ENCODE assay signal across 8 cellular contexts in the genomic region with DNA sequence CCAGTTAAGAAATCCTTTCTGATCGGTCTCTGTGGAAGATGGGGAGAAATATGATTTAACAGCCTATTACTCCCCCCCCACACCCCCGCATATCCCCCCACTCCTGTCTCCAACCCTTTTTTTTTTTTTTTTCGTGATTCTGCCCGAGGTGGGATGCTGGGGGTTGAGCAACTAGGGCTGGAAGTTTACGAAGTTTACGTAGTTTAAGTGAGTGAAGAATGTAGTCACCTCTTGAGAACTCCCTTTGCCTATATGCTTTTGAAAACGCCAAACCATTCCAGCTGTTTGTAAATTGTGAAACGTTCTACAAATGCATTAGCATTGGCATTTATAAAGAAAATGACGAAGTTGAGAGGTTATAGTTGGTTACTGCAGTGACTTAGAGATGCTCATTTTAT. TPM values are rescaled to one million over a fixed set of nuclear protein-coding genes. Genes with fewer than 3 reads are reported as not detected.
A peak's percentile ranks its signal among the peaks of the same experiment; 100 is the strongest.
DNase-seq lines count a peak whose midpoint lies in the region; ATAC-seq and TF ChIP-seq lines count a peak whose summit lies in the region.

No MANE protein-coding gene starts in this region.

- H3K27me3 ChIP-seq in AG04450 (ENCODE audit: control insufficient read depth, insufficient read depth, low read length) = no peaks in the 10 kb centered on the region
- peaks cover 0 to 3% (median 0%) of the 10 kb centered on the region in 9 donors for H3K27me3 ChIP-seq in heart left ventricle
- H3K27me3 ChIP-seq in prostate gland (replicated peaks; ENCODE audit: insufficient read depth) = no peaks in the 10 kb centered on the region

- ATAC-seq in GM21529 (IDR thresholded peaks at IDR 0.05; ENCODE audit: unreplicated experiment) = peak; percentile 20
- ATAC-seq in activated CD8-positive, alpha-beta T cell treated with anti-CD3 and anti-CD28 coated beads for 36 hours = no peak
- peak in 2 of 4 donors; percentile 0 to 4 for ATAC-seq in heart left ventricle

- peak; percentile 53 for DNase-seq in AG04450 (ENCODE audit: low read depth, low spot score)
- no peak for DNase-seq in activated CD8-positive, alpha-beta T cell treated with anti-CD3 and anti-CD28 coated beads for 36 hours
- no peak for DNase-seq in heart left ventricle
- DNase-seq in prostate gland (ENCODE audit: low spot score) = no peak
- no peak for DNase-seq in retina
- no peak for DNase-seq in mesenteric fat pad (ENCODE audit: low spot score)
- no peak for DNase-seq in CD1c-positive myeloid dendritic cell (ENCODE audit: extremely low spot score)

- H3K27ac ChIP-seq in AG04450 (ENCODE audit: low read depth, low read length) = peak overlapping the region; percentile 100
- peak overlapping the region; percentile 89 to 100 (median 97) for H3K27ac ChIP-seq in heart left ventricle
- peak overlapping the region; percentile 77 to 83 for H3K27ac ChIP-seq in prostate gland

- H3K4me1 Mint-ChIP-seq in activated CD8-positive, alpha-beta T cell treated with anti-CD3 and anti-CD28 coated beads for 36 hours (ENCODE audit: low read depth) = peaks cover 7% of the 10 kb centered on the region

- 1 to 8% (median 2%) methylated on average over 9 of the region's 9 CpGs for WGBS in heart left ventricle, 4 donors
- WGBS in prostate gland = 2% methylated on average over 9 of the region's 9 CpGs

- H3K4me3 Mint-ChIP-seq in activated CD8-positive, alpha-beta T cell treated with anti-CD3 and anti-CD28 coated beads for 36 hours = peak overlapping the region; percentile 70

- intact Hi-C loops in activated CD8-positive, alpha-beta T cell treated with anti-CD3 and anti-CD28 coated beads for 36 hours (cut with micrococcal nuclease) = no loop called here
- intact Hi-C loops in heart left ventricle (cut with DNase I) (loop anchor here in 6 of 10 donors (2.0 to 10.0 kb wide), 3 partner anchors 52 to 56 kb away; no protein-coding TSS in a partner anchor), prostate gland (cut with DNase I) (loop anchor here (2.0 to 10.0 kb wide), 2 partner anchors 56 to 134 kb away; partner anchors contain the start of gene USP33)

- CTCF ChIA-PET in AG04450 (lab: Charles Lee) = interaction anchor here (0.7 kb wide), 1 partner anchor 12 kb away, joined by 3 read pairs; no protein-coding TSS in a partner anchor
- CTCF ChIA-PET in activated CD8-positive, alpha-beta T cell treated with anti-CD3 and anti-CD28 coated beads for 36 hours (lab: Charles Lee) = interaction anchor here (0.8 kb wide), 1 partner anchor 11 kb away, joined by 3 read pairs; no protein-coding TSS in a partner anchor

- no peak for TF ChIP-seq POLR2A in heart left ventricle (IDR thresholded peaks at IDR 0.05)
- TF ChIP-seq POLR2A in prostate gland (IDR thresholded peaks at IDR 0.05) = no peak

- H3K4me3 ChIP-seq in AG04450 (ENCODE audit: low read depth, low read length) (peak overlapping the region; percentile 94), heart left ventricle (peak overlapping the region; percentile 61 to 89 (median 80)), prostate gland (peak overlapping the region; percentile 64 to 79)

- peaks cover 0 to 22% (median 5%) of the 10 kb centered on the region in 9 donors for H3K36me3 ChIP-seq in heart left ventricle
- no peaks in the 10 kb centered on the region for H3K36me3 ChIP-seq in prostate gland

- H3K27me3 Mint-ChIP-seq in activated CD8-positive, alpha-beta T cell treated with anti-CD3 and anti-CD28 coated beads for 36 hours = peaks cover 14% of the 10 kb centered on the region

- POLR2A ChIA-PET in AG04450 (lab: Yijun Ruan, JAX) = interaction anchor here (0.7 to 1.2 kb wide), 3 partner anchors 65 to 350 kb away, joined by 3 to 7 read pairs (median 3); no protein-coding TSS in a partner anchor
- POLR2A ChIA-PET in activated CD8-positive, alpha-beta T cell treated with anti-CD3 and anti-CD28 coated beads for 36 hours (lab: Charles Lee) = no interaction called here

- no peak overlapping the region for H3K27ac Mint-ChIP-seq in activated CD8-positive, alpha-beta T cell treated with anti-CD3 and anti-CD28 coated beads for 36 hours

- no peak for TF ChIP-seq CTCF in AG04450 (IDR thresholded peaks at IDR 0.05; ENCODE audit: low read depth, low read length)
- TF ChIP-seq CTCF in activated CD8-positive, alpha-beta T cell treated with anti-CD3 and anti-CD28 coated beads for 36 hours (IDR thresholded peaks at IDR 0.05) = no peak
- TF ChIP-seq CTCF in heart left ventricle (IDR thresholded peaks at IDR 0.05) = no peak
- no peak for TF ChIP-seq CTCF in prostate gland (IDR thresholded peaks at IDR 0.05)

- no peaks in the 10 kb centered on the region for H3K36me3 Mint-ChIP-seq in activated CD8-positive, alpha-beta T cell treated with anti-CD3 and anti-CD28 coated beads for 36 hours (ENCODE audit: low read depth)

- H3K9me3 Mint-ChIP-seq in activated CD8-positive, alpha-beta T cell treated with anti-CD3 and anti-CD28 coated beads for 36 hours = no peaks in the 10 kb centered on the region

- peaks cover 10% of the 10 kb centered on the region; the same call in 1 of the 2 replicates for H3K9me3 ChIP-seq in AG04450 (ENCODE audit: control insufficient read depth, insufficient read depth, low read length)
- no peaks in the 10 kb centered on the region for H3K9me3 ChIP-seq in heart left ventricle
- no peaks in the 10 kb centered on the region for H3K9me3 ChIP-seq in prostate gland

- peaks cover 0 to 16% (median 2%) of the 10 kb centered on the region in 12 donors for H3K4me1 ChIP-seq in heart left ventricle
- no peaks in the 10 kb centered on the region for H3K4me1 ChIP-seq in prostate gland (replicated peaks)

RNA-seq across cellular contexts. Expression of gene NEXN, which starts 0.8 kb away (rescaled TPM):
- polyA plus RNA-seq in AG04450 (2011; rRNA removed) (28.6 and 39.9 TPM in 2 replicates), heart left ventricle (100 to 1,000 TPM; 430 to 935 TPM)
- 5.8 and 14.1 TPM in 2 replicates for polyA minus RNA-seq in AG04450 (2011; rRNA and poly(A)+ RNA removed)
- total RNA-seq in activated CD8-positive, alpha-beta T cell treated with anti-CD3 and anti-CD28 coated beads for 36 hours = 1 to 10 TPM; 2.4 to 2.8 TPM
- total RNA-seq in heart left ventricle (100 to 1,000 TPM; 224 to 470 (median 363) TPM), prostate gland (10 to 100 TPM; 13.2 to 14.1 TPM), mesenteric fat pad (15.4 TPM)

Comparison
In these comparisons a context has a peak if more than half of its experiments do, and no peak if none do; other contexts are left out.
1. RNA of gene NEXN, which starts 0.8 kb away (total RNA-seq): 224 to 470 TPM in heart left ventricle; 15.4 TPM in mesenteric fat pad (single experiment), 13.2 to 14.1 TPM in prostate gland and 2.4 to 2.8 TPM in activated CD8-positive, alpha-beta T cell treated with anti-CD3 and anti-CD28 coated beads for 36 hours; every median in the first group is over 10 times any median in the second.
2. Peak in every context shown above with its lines, with median percentiles within 50 percentile points of each other: H3K27ac ChIP-seq and H3K4me3 ChIP-seq.